Comparison of ENCODE assay signal across 10 cellular contexts in genomic region chr9:121322037-121322736, GRCh38. TPM values are rescaled to one million over a fixed set of nuclear protein-coding genes. Genes with fewer than 3 reads are reported as not detected.
DNase-seq lines count a peak whose midpoint lies in the region; ATAC-seq and TF ChIP-seq lines count a peak whose summit lies in the region.
"Had no signal": no experiment of that assay in that cellular context is flagged by ENCODE, and none has a peak within 500 bp of the region (broad histone marks: within the 10 kb centered on the region; RNA-seq: fewer than 3 reads in every experiment).

No MANE protein-coding gene starts in this region.

- H3K27ac Mint-ChIP-seq in stimulated activated naive B cell treated with anti-CD40 and anti-IgM and Interleukin-4, amounts not matched to agents 10 μg/mL and 1 μg/mL and 100 μg/mL, for 72 hours: no peak overlapping the region

- H3K27ac ChIP-seq in foreskin keratinocyte (no peak overlapping the region), subcutaneous abdominal adipose tissue (ENCODE audit: low read depth, low read length) (peak overlapping the region; percentile 92)

- H3K27me3 ChIP-seq in foreskin keratinocyte: no peaks in the 10 kb centered on the region
- no peaks in the 10 kb centered on the region for H3K27me3 ChIP-seq in subcutaneous abdominal adipose tissue (ENCODE audit: control insufficient read depth in 5 of 5, insufficient read depth in 4 of 5, low read length in 5 of 5)
- no peaks in the 10 kb centered on the region for H3K27me3 ChIP-seq in MG63

- no peaks in the 10 kb centered on the region for H3K9me3 ChIP-seq in subcutaneous abdominal adipose tissue (ENCODE audit: control insufficient read depth in 5 of 5, low read length in 5 of 5)
- H3K9me3 ChIP-seq in MG63: peaks cover 5% of the 10 kb centered on the region; the same call in 1 of the 2 replicates
- H3K9me3 ChIP-seq: HAP-1 had no signal

- H3K4me3 ChIP-seq in subcutaneous abdominal adipose tissue (ENCODE audit: low read depth in 1 of 5, low read length in 5 of 5) (no peak overlapping the region), MG63 (no peak overlapping the region)
- H3K4me3 ChIP-seq: HAP-1 had no signal

- peak; percentile 75 for ATAC-seq in foreskin keratinocyte
- no peak for ATAC-seq in stimulated activated naive B cell treated with anti-CD40 and anti-IgM and Interleukin-4, amounts not matched to agents 10 μg/mL and 1 μg/mL and 100 μg/mL, for 72 hours (replicated peaks)

- H3K4me1 Mint-ChIP-seq in stimulated activated naive B cell treated with anti-CD40 and anti-IgM and Interleukin-4, amounts not matched to agents 10 μg/mL and 1 μg/mL and 100 μg/mL, for 72 hours: peaks cover 2 to 11% of the 10 kb centered on the region in 2 donors

- no peaks in the 10 kb centered on the region for H3K9me3 Mint-ChIP-seq in stimulated activated naive B cell treated with anti-CD40 and anti-IgM and Interleukin-4, amounts not matched to agents 10 μg/mL and 1 μg/mL and 100 μg/mL, for 72 hours

- no peaks in the 10 kb centered on the region for H3K4me1 ChIP-seq in foreskin keratinocyte
- H3K4me1 ChIP-seq in subcutaneous abdominal adipose tissue (ENCODE audit: control insufficient read depth in 5 of 5, insufficient read depth in 5 of 5, low read length in 5 of 5): peaks cover 28 to 88% (median 81%) of the 10 kb centered on the region in 5 donors
- H3K4me1 ChIP-seq: HAP-1 had no signal

- no peak for TF ChIP-seq CTCF in foreskin keratinocyte (conservative IDR thresholded peaks at IDR 0.05)

- peak; percentile 48 for DNase-seq in DMS53 (lab: John Stamatoyannopoulos, UW)
- no peak for DNase-seq in DMS53 treated with DMSO at 0.1 percent for 48 hours (lab: John Stamatoyannopoulos, UW; ENCODE audit: unreplicated experiment)
- peak; percentile 18 to 84 for DNase-seq in SW 1271 (lab: John Stamatoyannopoulos, UW)
- peak; percentile 90 to 94 for DNase-seq in foreskin keratinocyte
- DNase-seq in stimulated activated naive B cell treated with anti-CD40 and anti-IgM and Interleukin-4, amounts not matched to agents 10 μg/mL and 1 μg/mL and 100 μg/mL, for 72 hours: no peak
- DNase-seq in MG63: no peak
- DNase-seq in NCI-H748 treated with DMSO at 0.1 percent for 48 hours (lab: John Stamatoyannopoulos, UW): no peak
- DNase-seq: 8988T had no signal

- H3K36me3 ChIP-seq in subcutaneous abdominal adipose tissue (ENCODE audit: control insufficient read depth in 5 of 5, insufficient read depth in 5 of 5, low read length in 5 of 5) (peaks cover 17 to 97% (median 85%) of the 10 kb centered on the region in 5 donors), MG63 (peaks cover 35% of the 10 kb centered on the region)
- H3K36me3 ChIP-seq: HAP-1 had no signal

- H3K9ac ChIP-seq in subcutaneous abdominal adipose tissue (ENCODE audit: low read length in 5 of 5): peak overlapping the region in 3 of 5 donors; percentile 26 to 83 (median 30)

- H3K36me3 Mint-ChIP-seq in stimulated activated naive B cell treated with anti-CD40 and anti-IgM and Interleukin-4, amounts not matched to agents 10 μg/mL and 1 μg/mL and 100 μg/mL, for 72 hours: peaks cover 23 to 38% of the 10 kb centered on the region in 2 donors

- H3K27me3 Mint-ChIP-seq in stimulated activated naive B cell treated with anti-CD40 and anti-IgM and Interleukin-4, amounts not matched to agents 10 μg/mL and 1 μg/mL and 100 μg/mL, for 72 hours: no peaks in the 10 kb centered on the region

- H3K4me3 Mint-ChIP-seq in stimulated activated naive B cell treated with anti-CD40 and anti-IgM and Interleukin-4, amounts not matched to agents 10 μg/mL and 1 μg/mL and 100 μg/mL, for 72 hours: no peak overlapping the region

RNA-seq across cellular contexts. Expression of gene STOM, which starts 47.9 kb away (rescaled TPM):
- 104 and 107 TPM in 2 replicates for total RNA-seq in foreskin keratinocyte
- polyA plus RNA-seq in foreskin keratinocyte: 59.6 and 61.0 TPM in 2 replicates
- 108 and 114 TPM in 2 replicates for total RNA-seq in MG63 (2014; rRNA removed; shearing (Covaris generic); ENCODE audit: low replicate concordance)

RNA-seq across cellular contexts. Expression of gene GSN, which starts 54.2 kb away (rescaled TPM):
- total RNA-seq in foreskin keratinocyte: 124 and 235 TPM in 2 replicates
- 97.5 and 176 TPM in 2 replicates for polyA plus RNA-seq in foreskin keratinocyte
- total RNA-seq in MG63 (2014; rRNA removed; shearing (Covaris generic); ENCODE audit: low replicate concordance): 59.8 and 75.0 TPM in 2 replicates

Comparison
In these comparisons a context has a peak if more than half of its experiments do, and no peak if none do; other contexts are left out.
1. DNase-seq: peak in DMS53 (single experiment), SW 1271 (2 of 2) and foreskin keratinocyte (2 of 2); none in DMS53 treated with DMSO at 0.1 percent for 48 hours (single experiment), stimulated activated naive B cell treated with anti-CD40 and anti-IgM and Interleukin-4, amounts not matched to agents 10 μg/mL and 1 μg/mL and 100 μg/mL, for 72 hours (single experiment), MG63 (single experiment) and NCI-H748 treated with DMSO at 0.1 percent for 48 hours (single experiment).